ENCODE assay signal across 8 cellular contexts in the genomic region with DNA sequence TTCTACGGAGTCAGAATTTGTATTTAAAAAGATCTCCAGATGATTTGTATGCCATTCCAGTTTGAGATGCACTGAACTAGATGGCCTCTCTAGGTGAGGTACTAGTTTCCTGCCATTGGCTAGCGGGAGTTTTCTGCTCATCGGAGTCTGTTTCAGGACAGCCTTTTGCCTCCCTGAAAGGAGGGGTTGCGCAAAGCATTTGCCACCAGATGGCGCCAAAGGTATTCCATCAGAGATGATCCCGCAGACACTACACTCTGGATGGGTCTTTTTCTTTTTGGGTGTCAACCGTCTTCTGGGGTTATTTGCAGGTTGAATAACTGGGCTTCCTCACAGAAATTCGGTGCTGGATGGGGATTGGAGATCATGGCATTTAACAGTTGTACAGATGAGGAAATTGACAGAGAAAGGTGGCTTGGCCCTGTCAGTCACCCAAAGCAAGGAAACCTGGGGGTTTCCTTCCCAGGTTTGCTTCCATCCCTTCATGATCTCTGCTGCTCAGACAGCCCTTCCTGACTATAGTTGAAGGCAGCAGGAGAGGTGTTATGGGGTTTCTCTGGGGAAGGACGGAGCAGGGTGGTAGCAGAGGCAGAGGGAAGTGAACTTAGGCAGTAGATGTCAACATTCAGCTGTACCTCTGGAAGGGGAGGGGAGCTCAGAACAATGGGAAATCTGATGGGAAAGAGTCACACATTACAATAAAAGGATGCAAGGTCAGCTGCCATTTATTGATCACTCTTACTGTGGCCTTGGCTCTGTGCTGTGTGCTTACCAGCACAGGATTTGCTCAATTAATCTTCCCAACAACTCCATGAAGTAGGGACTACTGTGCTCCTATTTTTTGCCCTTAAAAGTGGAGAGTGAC.
DNase-seq lines count a peak whose midpoint lies in the region; ATAC-seq and TF ChIP-seq lines count a peak whose summit lies in the region.

No MANE protein-coding gene starts in this region.

- DNase-seq in COLO829 (ENCODE audit: low spot score) (peak; percentile 69), NOMO-1 treated with DMSO at 0.1 percent for 48 hours (lab: John Stamatoyannopoulos, UW; ENCODE audit: unreplicated experiment) (peak; percentile 63), epithelial cell of esophagus (ENCODE audit: low read depth) (peak; percentile 80), naive B cell (peak; percentile 32)
- DNase-seq in activated CD8-positive, alpha-beta memory T cell treated with anti-CD3 and anti-CD28 coated beads for 48 hours (ENCODE audit: low read depth in 2 of 3, low spot score in 2 of 3), result peak in 2 of 3 experiments; percentile 56 to 84
- peak; percentile 53 to 64 for DNase-seq in stimulated activated CD8-positive, alpha-beta memory T cell treated with anti-CD3 and anti-CD28 coated beads, Interleukin-7, amount 100 ng/mL, for 48 hours (ENCODE audit: extremely low read depth in 1 of 2, low read depth in 1 of 2)

- no peaks in the 10 kb centered on the region for H3K36me3 Mint-ChIP-seq in naive B cell

- peaks cover 5 to 9% (median 7%) of the 10 kb centered on the region in 3 donors for H3K4me1 Mint-ChIP-seq in naive B cell

- no peak overlapping the region for H3K4me3 ChIP-seq in epithelial cell of esophagus (ENCODE audit: low read length)

- peak; percentile 76 for ATAC-seq in GM19455 (IDR thresholded peaks at IDR 0.05; ENCODE audit: unreplicated experiment)
- peak; percentile 36 for ATAC-seq in HG03575 (IDR thresholded peaks at IDR 0.05; ENCODE audit: extremely low read depth, insufficient number of reproducible peaks, low FRiP score, unreplicated experiment)
- ATAC-seq in naive B cell (ENCODE audit: low read depth in 2 of 2), result peak; percentile 49 to 71

- no peak overlapping the region for H3K27ac Mint-ChIP-seq in naive B cell

- TF ChIP-seq CTCF in epithelial cell of esophagus (IDR thresholded peaks at IDR 0.05; ENCODE audit: insufficient read depth, low read depth, low read length, missing control alignments), result peak; percentile 95

- no peaks in the 10 kb centered on the region for H3K27me3 Mint-ChIP-seq in naive B cell

- no peaks in the 10 kb centered on the region for H3K9me3 Mint-ChIP-seq in naive B cell

- H3K4me3 Mint-ChIP-seq in naive B cell, result peak overlapping the region in 1 of 8 donors; percentile 31
